Comparison of ENCODE assay signal across 1 cellular context in the genomic region with DNA sequence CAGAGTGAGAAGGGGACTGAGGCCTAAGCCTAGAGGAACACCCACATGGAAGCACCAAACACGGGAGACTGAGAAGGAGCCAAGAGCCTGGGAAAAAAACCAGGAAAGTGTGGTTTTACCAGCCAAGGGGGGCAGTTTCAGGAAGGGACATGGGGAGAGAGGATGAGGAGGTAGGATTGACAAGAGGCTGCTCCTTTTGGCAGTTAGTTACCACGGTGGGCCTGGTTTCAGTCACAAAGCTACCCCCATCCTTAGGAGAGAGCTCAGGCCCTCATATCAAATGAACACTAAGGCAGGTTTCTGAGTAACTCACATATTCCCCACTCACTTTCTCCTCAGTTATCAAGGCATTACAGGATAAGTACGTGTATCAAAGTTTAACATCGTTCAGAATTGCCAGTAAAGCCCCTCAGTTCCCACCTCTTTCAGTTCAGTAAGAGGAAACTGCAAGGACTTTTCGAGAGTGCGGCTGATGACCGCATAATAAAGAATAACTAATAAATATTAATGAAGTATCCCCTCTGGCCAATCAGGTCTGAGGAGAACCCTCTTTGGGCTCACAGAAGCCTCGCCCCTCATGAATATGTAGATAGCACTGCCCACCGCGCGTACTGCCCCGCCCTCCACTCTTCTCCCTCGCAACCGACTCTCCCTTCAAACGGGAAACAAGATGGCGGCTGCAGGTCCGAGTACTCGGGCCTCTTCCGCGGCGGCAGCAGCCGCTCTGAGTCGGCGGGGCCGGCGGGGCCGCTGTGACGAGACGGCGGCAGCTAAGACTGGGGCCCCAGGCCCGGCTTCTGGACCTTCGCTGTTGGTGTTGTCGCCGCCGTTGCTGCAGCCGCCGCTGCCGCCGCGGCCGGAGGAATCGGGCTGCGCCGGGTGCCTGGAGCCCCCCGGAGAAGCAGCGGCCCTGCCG.
TF ChIP-seq lines count a peak whose summit lies in the region.

A gene with protein sequence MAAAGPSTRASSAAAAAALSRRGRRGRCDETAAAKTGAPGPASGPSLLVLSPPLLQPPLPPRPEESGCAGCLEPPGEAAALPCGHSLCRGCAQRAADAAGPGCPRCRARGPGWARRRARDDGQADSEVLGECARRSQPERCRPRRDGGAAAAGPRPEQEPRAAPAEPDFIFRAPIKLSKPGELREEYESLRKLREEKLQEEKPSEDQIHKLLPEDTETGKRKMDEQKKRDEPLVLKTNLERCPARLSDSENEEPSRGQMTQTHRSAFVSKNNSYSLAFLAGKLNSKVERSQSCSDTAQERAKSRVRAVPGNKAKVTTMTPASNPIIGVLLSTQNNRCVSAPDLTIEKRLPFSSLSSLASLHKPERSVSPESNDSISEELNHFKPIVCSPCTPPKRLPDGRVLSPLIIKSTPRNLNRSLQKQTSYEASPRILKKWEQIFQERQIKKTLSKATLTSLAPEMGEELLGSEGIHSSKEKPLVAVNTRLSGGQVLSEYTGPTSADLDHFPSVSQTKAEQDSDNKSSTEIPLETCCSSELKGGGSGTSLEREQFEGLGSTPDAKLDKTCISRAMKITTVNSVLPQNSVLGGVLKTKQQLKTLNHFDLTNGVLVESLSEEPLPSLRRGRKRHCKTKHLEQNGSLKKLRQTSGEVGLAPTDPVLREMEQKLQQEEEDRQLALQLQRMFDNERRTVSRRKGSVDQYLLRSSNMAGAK (plus strand): TSS at position 639 of the 916 bp plus-strand sequence. CDS start 32 bp downstream, at position 671.

TF ChIP-seq in H1, 55 proteins besides CTCF, POLR2A, EP300 and RAD21 (continues in another document):
- TF ChIP-seq CTBP2 (IDR thresholded peaks at IDR 0.05; ENCODE audit: borderline replicate concordance, insufficient read depth, insufficient read length, low read length): no peak
- TF ChIP-seq KDM4A (IDR thresholded peaks at IDR 0.05; ENCODE audit: low read depth, low read length, severe bottlenecking): peak; percentile 35
- no peak for TF ChIP-seq FOSL1 (IDR thresholded peaks at IDR 0.05; ENCODE audit: insufficient read depth, low read depth, low read length)
- 0 out of 2 replicates have a peak, but pooled peaks have one; percentile 13 for TF ChIP-seq EGR1 (IDR thresholded peaks at IDR 0.05; ENCODE audit: borderline replicate concordance, low read depth, low read length)
- no peak for TF ChIP-seq POU5F1 (IDR thresholded peaks at IDR 0.05; ENCODE audit: low read depth, low read length)
- TF ChIP-seq RFX5 (IDR thresholded peaks at IDR 0.05; ENCODE audit: borderline replicate concordance, low read depth, low read length): peak; percentile 17; the same call in 1 of the 2 replicates
- TF ChIP-seq PHF8 (conservative IDR thresholded peaks at IDR 0.05; ENCODE audit: low read depth, low read length): peak; percentile 87
- no peak for TF ChIP-seq CHD7 (IDR thresholded peaks at IDR 0.05; ENCODE audit: insufficient replicate concordance, low read length)
- TF ChIP-seq ASH2L (IDR thresholded peaks at IDR 0.05; ENCODE audit: low read length): peak; percentile 89
- TF ChIP-seq NRF1 (IDR thresholded peaks at IDR 0.05; ENCODE audit: low read depth, low read length): no peak
- no peak for TF ChIP-seq GTF2F1 (IDR thresholded peaks at IDR 0.05; ENCODE audit: borderline replicate concordance, low read depth, low read length)
- TF ChIP-seq SAP30 (IDR thresholded peaks at IDR 0.05; ENCODE audit: insufficient read depth, insufficient replicate concordance, low read length): no peak
- no peak for TF ChIP-seq KDM5A (IDR thresholded peaks at IDR 0.05; ENCODE audit: low read length)
- no peak for TF ChIP-seq RNF2 (IDR thresholded peaks at IDR 0.05; ENCODE audit: borderline replicate concordance, low read depth, low read length, missing control alignments, poor library complexity, severe bottlenecking)
- TF ChIP-seq CBX8 (IDR thresholded peaks at IDR 0.05; ENCODE audit: borderline replicate concordance, low read depth, low read length): no peak
- TF ChIP-seq SP2 (IDR thresholded peaks at IDR 0.05; ENCODE audit: low read length): no peak
- TF ChIP-seq, protein P1, sequence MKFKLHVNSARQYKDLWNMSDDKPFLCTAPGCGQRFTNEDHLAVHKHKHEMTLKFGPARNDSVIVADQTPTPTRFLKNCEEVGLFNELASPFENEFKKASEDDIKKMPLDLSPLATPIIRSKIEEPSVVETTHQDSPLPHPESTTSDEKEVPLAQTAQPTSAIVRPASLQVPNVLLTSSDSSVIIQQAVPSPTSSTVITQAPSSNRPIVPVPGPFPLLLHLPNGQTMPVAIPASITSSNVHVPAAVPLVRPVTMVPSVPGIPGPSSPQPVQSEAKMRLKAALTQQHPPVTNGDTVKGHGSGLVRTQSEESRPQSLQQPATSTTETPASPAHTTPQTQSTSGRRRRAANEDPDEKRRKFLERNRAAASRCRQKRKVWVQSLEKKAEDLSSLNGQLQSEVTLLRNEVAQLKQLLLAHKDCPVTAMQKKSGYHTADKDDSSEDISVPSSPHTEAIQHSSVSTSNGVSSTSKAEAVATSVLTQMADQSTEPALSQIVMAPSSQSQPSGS (IDR thresholded peaks at IDR 0.05; ENCODE audit: low read length): peak; percentile 93; the same call in 1 of the 2 replicates
- TF ChIP-seq SIX5 (IDR thresholded peaks at IDR 0.05; ENCODE audit: low read depth, low read length): no peak
- TF ChIP-seq RBBP5 (IDR thresholded peaks at IDR 0.05; ENCODE audit: borderline replicate concordance, low read depth, low read length): peak; percentile 67
- no peak for TF ChIP-seq SP1 (IDR thresholded peaks at IDR 0.05; ENCODE audit: low read depth, low read length)
- peak; percentile 14; the same call in 1 of the 2 replicates for TF ChIP-seq CREB1 (IDR thresholded peaks at IDR 0.05)
- no peak for TF ChIP-seq SUZ12 (IDR thresholded peaks at IDR 0.05; ENCODE audit: low read length)
- TF ChIP-seq NANOG (IDR thresholded peaks at IDR 0.05; ENCODE audit: insufficient read depth, low read depth, low read length, poor library complexity, severe bottlenecking): no peak
- TF ChIP-seq SP4 (IDR thresholded peaks at IDR 0.05; ENCODE audit: low read length): no peak
- TF ChIP-seq ZNF274 (IDR thresholded peaks at IDR 0.05; ENCODE audit: borderline replicate concordance, extremely low read depth, low read length): no peak
- TF ChIP-seq CHD1 (IDR thresholded peaks at IDR 0.05; ENCODE audit: low read depth, low read length): no peak
- TF ChIP-seq BRCA1 (IDR thresholded peaks at IDR 0.05; ENCODE audit: low read depth, low read length): no peak
- TF ChIP-seq YY1 (IDR thresholded peaks at IDR 0.05; ENCODE audit: low read depth, low read length): peak; percentile 97
- peak; percentile 78 for TF ChIP-seq TAF1 (IDR thresholded peaks at IDR 0.05; ENCODE audit: low read depth, low read length)
- no peak for TF ChIP-seq CHD2 (IDR thresholded peaks at IDR 0.05; ENCODE audit: low read length)
- TF ChIP-seq BACH1 (IDR thresholded peaks at IDR 0.05; ENCODE audit: low read length): no peak
- TF ChIP-seq MAFK (IDR thresholded peaks at IDR 0.05; ENCODE audit: low read depth, low read length): no peak
- TF ChIP-seq TEAD4 (IDR thresholded peaks at IDR 0.05; ENCODE audit: low read depth, low read length): no peak
- no peak for TF ChIP-seq GABPA (IDR thresholded peaks at IDR 0.05; ENCODE audit: borderline replicate concordance, insufficient read depth, low read length)
- peak; percentile 55; the same call in 1 of the 2 replicates for TF ChIP-seq POLR2AphosphoS5 (IDR thresholded peaks at IDR 0.05; ENCODE audit: low read depth, low read length)
- TF ChIP-seq USF2 (IDR thresholded peaks at IDR 0.05; ENCODE audit: low read length): no peak
- TF ChIP-seq E2F6 (IDR thresholded peaks at IDR 0.05): no peak
- no peak for TF ChIP-seq CBX5 (IDR thresholded peaks at IDR 0.05; ENCODE audit: low read depth, low read length)
- no peak for TF ChIP-seq RXRA (IDR thresholded peaks at IDR 0.05; ENCODE audit: insufficient read depth, low read depth, low read length)
- TF ChIP-seq EZH2 (IDR thresholded peaks at IDR 0.05; ENCODE audit: low read depth, low read length, severe bottlenecking): no peak
- TF ChIP-seq KDM1A (IDR thresholded peaks at IDR 0.05; ENCODE audit: borderline replicate concordance, low read length): no peak
- TF ChIP-seq TAF7 (optimal IDR thresholded peaks at IDR 0.05; ENCODE audit: borderline replicate concordance, low read depth, low read length): peak; percentile 70
- TF ChIP-seq TBP (IDR thresholded peaks at IDR 0.05; ENCODE audit: low read depth, low read length): peak; percentile 70
- TF ChIP-seq SIN3A (conservative IDR thresholded peaks at IDR 0.05 in 1 of 2, IDR thresholded peaks at IDR 0.05 in 1 of 2; ENCODE audit: low read depth in 1 of 2, low read length in 2 of 2): no peak
- TF ChIP-seq TCF12 (IDR thresholded peaks at IDR 0.05; ENCODE audit: low read depth, low read length): no peak
- no peak for TF ChIP-seq HDAC2 (IDR thresholded peaks at IDR 0.05; ENCODE audit: borderline replicate concordance in 1 of 2, low read depth in 2 of 2, low read length in 2 of 2)
- TF ChIP-seq MAX (IDR thresholded peaks at IDR 0.05): no peak
